In genomic region chr17:81713556-81714411, GRCh38 we compare ENCODE assay signal across 1 cellular context.
TF ChIP-seq lines count a peak whose summit lies in the region.

No MANE protein-coding gene starts in this region.

TF ChIP-seq in HepG2, 621 proteins besides CTCF, POLR2A, EP300 and RAD21 (continued from another document and continues in another):
- TF ChIP-seq TRIM22 (IDR thresholded peaks at IDR 0.05) (no peak), NR3C1 (CRISPR knock-in tag; IDR thresholded peaks at IDR 0.05) (no peak), ZNF253 (CRISPR knock-in tag; IDR thresholded peaks at IDR 0.05; ENCODE audit: borderline replicate concordance) (peak; percentile 77; the same call in 1 of the 2 replicates), HINFP (CRISPR knock-in tag; IDR thresholded peaks at IDR 0.05; ENCODE audit: low read depth) (peak; percentile 55; the same call in 1 of the 2 replicates), NFKBIZ (CRISPR knock-in tag; IDR thresholded peaks at IDR 0.05) (no peak), NONO (IDR thresholded peaks at IDR 0.05) (no peak), NONO (CRISPR knock-in tag; conservative IDR thresholded peaks at IDR 0.05) (peak; percentile 98), ZSCAN31 (CRISPR knock-in tag; IDR thresholded peaks at IDR 0.05; ENCODE audit: low read depth) (peak; percentile 93; the same call in 1 of the 2 replicates), POLR2G (IDR thresholded peaks at IDR 0.05; ENCODE audit: low read depth, low read length) (peak; percentile 77), KDM4B (CRISPR knock-in tag; IDR thresholded peaks at IDR 0.05) (no peak; the same call in 1 of the 2 replicates), TRIM24 (CRISPR knock-in tag; IDR thresholded peaks at IDR 0.05) (no peak), ZNF704 (CRISPR knock-in tag; IDR thresholded peaks at IDR 0.05; ENCODE audit: borderline replicate concordance) (peak; percentile 89), ZNF576 (CRISPR knock-in tag; IDR thresholded peaks at IDR 0.05) (peak; percentile 66; the same call in 1 of the 2 replicates), HDAC2 (CRISPR knock-in tag; IDR thresholded peaks at IDR 0.05) (peak; percentile 82), PATZ1 (CRISPR knock-in tag; IDR thresholded peaks at IDR 0.05) (peak; percentile 97), ELF4 (CRISPR knock-in tag; IDR thresholded peaks at IDR 0.05; ENCODE audit: borderline replicate concordance) (no peak), EEA1 (CRISPR knock-in tag; IDR thresholded peaks at IDR 0.05; ENCODE audit: borderline replicate concordance) (peak; percentile 50; the same call in 1 of the 2 replicates), ZFP91 (CRISPR knock-in tag; IDR thresholded peaks at IDR 0.05; ENCODE audit: borderline replicate concordance) (peak; percentile 85; the same call in 1 of the 2 replicates), CHCHD3 (CRISPR knock-in tag; IDR thresholded peaks at IDR 0.05) (no peak), ZNF138 (CRISPR knock-in tag; IDR thresholded peaks at IDR 0.05; ENCODE audit: low read depth) (peak; percentile 89), FOXO4 (CRISPR knock-in tag; conservative IDR thresholded peaks at IDR 0.05) (0 out of 2 replicates have a peak, but pooled peaks have one; percentile 71), ZFX (CRISPR knock-in tag; IDR thresholded peaks at IDR 0.05; ENCODE audit: low read depth) (peak; percentile 95), ZFP37 (CRISPR knock-in tag; IDR thresholded peaks at IDR 0.05; ENCODE audit: borderline replicate concordance) (no peak; the same call in 1 of the 2 replicates), ZNF749 (CRISPR knock-in tag; IDR thresholded peaks at IDR 0.05; ENCODE audit: borderline replicate concordance) (peak; percentile 83; the same call in 1 of the 2 replicates), AKAP8 (CRISPR knock-in tag; IDR thresholded peaks at IDR 0.05) (peak; percentile 95), PAXIP1 (CRISPR knock-in tag; conservative IDR thresholded peaks at IDR 0.05) (peak; percentile 74), HBP1 (CRISPR knock-in tag; IDR thresholded peaks at IDR 0.05; ENCODE audit: low read depth) (peak; percentile 83), ZNF343 (CRISPR knock-in tag; IDR thresholded peaks at IDR 0.05) (peak; percentile 91; the same call in 1 of the 2 replicates), ZNF776 (CRISPR knock-in tag; IDR thresholded peaks at IDR 0.05) (no peak; the same call in 1 of the 2 replicates), SIN3A (IDR thresholded peaks at IDR 0.05; ENCODE audit: borderline replicate concordance, low read depth, low read length) (peak; percentile 35; the same call in 1 of the 2 replicates), CEBPZ (IDR thresholded peaks at IDR 0.05; ENCODE audit: low read length) (no peak)
